Comparison of ENCODE assay signal across 1 cellular context in the genomic region with DNA sequence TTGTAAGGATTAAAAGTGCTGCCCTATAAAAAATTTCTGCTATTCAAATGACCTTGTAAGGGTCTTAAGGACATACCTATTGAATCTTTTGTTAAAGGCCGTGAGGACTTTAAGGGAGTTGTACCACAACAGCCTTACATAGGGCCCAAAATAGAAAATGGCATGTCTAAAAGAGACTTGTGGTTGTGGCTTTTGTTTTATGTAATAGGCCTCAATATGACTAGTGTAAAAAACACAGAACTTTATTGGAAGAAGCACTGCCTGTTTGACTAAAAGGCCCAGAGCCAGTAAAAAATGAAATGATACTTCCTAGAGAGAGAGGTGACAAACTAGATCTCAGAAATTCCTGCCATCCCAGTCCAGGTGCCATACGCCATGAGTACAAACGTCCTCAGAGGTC.
TF ChIP-seq lines count a peak whose summit lies in the region.

No MANE protein-coding gene starts in this region.

TF ChIP-seq in GM12878, 131 proteins besides CTCF, POLR2A, EP300 and RAD21 (continued from another document):
- TF ChIP-seq, protein P1, sequence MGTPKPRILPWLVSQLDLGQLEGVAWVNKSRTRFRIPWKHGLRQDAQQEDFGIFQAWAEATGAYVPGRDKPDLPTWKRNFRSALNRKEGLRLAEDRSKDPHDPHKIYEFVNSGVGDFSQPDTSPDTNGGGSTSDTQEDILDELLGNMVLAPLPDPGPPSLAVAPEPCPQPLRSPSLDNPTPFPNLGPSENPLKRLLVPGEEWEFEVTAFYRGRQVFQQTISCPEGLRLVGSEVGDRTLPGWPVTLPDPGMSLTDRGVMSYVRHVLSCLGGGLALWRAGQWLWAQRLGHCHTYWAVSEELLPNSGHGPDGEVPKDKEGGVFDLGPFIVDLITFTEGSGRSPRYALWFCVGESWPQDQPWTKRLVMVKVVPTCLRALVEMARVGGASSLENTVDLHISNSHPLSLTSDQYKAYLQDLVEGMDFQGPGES (IDR thresholded peaks at IDR 0.05), result no peak
- TF ChIP-seq NR2C2 (IDR thresholded peaks at IDR 0.05; ENCODE audit: borderline replicate concordance, control insufficient read depth, insufficient read length, low read depth) (no peak), TARDBP (IDR thresholded peaks at IDR 0.05; ENCODE audit: borderline replicate concordance) (no peak), PAX8 (IDR thresholded peaks at IDR 0.05) (no peak), MEF2B (IDR thresholded peaks at IDR 0.05; ENCODE audit: partially characterized antibody, poor library complexity, severe bottlenecking) (peak; percentile 15), RCOR1 (conservative IDR thresholded peaks at IDR 0.05; ENCODE audit: low read depth, low read length) (no peak), EZH2 (IDR thresholded peaks at IDR 0.05; ENCODE audit: borderline replicate concordance, control insufficient read depth, low read depth, low read length) (no peak), CBFB (IDR thresholded peaks at IDR 0.05; ENCODE audit: low read depth) (0 out of 2 replicates have a peak, but pooled peaks have one; percentile 16), CREB1 (IDR thresholded peaks at IDR 0.05; ENCODE audit: low read depth) (no peak), PKNOX1 (IDR thresholded peaks at IDR 0.05) (no peak), HSF1 (IDR thresholded peaks at IDR 0.05; ENCODE audit: low read depth, low read length) (no peak), CBX5 (IDR thresholded peaks at IDR 0.05; ENCODE audit: low read depth) (no peak), ZNF217 (IDR thresholded peaks at IDR 0.05) (no peak), TCF7 (IDR thresholded peaks at IDR 0.05; ENCODE audit: borderline replicate concordance) (no peak)
